In genomic region chr3:48989796-48990635, GRCh38 we compare ENCODE assay signal across 1 cellular context.
TF ChIP-seq lines count a peak whose summit lies in the region.

A gene with protein sequence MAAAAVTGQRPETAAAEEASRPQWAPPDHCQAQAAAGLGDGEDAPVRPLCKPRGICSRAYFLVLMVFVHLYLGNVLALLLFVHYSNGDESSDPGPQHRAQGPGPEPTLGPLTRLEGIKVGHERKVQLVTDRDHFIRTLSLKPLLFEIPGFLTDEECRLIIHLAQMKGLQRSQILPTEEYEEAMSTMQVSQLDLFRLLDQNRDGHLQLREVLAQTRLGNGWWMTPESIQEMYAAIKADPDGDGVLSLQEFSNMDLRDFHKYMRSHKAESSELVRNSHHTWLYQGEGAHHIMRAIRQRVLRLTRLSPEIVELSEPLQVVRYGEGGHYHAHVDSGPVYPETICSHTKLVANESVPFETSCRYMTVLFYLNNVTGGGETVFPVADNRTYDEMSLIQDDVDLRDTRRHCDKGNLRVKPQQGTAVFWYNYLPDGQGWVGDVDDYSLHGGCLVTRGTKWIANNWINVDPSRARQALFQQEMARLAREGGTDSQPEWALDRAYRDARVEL (plus strand): TSS chr3:48990241. CDS start chr3:48990257, 16 bp downstream.

TF ChIP-seq in K562, 482 proteins besides CTCF, POLR2A, EP300 and RAD21 (continued from another document and continues in another):
- TF ChIP-seq, protein P1, sequence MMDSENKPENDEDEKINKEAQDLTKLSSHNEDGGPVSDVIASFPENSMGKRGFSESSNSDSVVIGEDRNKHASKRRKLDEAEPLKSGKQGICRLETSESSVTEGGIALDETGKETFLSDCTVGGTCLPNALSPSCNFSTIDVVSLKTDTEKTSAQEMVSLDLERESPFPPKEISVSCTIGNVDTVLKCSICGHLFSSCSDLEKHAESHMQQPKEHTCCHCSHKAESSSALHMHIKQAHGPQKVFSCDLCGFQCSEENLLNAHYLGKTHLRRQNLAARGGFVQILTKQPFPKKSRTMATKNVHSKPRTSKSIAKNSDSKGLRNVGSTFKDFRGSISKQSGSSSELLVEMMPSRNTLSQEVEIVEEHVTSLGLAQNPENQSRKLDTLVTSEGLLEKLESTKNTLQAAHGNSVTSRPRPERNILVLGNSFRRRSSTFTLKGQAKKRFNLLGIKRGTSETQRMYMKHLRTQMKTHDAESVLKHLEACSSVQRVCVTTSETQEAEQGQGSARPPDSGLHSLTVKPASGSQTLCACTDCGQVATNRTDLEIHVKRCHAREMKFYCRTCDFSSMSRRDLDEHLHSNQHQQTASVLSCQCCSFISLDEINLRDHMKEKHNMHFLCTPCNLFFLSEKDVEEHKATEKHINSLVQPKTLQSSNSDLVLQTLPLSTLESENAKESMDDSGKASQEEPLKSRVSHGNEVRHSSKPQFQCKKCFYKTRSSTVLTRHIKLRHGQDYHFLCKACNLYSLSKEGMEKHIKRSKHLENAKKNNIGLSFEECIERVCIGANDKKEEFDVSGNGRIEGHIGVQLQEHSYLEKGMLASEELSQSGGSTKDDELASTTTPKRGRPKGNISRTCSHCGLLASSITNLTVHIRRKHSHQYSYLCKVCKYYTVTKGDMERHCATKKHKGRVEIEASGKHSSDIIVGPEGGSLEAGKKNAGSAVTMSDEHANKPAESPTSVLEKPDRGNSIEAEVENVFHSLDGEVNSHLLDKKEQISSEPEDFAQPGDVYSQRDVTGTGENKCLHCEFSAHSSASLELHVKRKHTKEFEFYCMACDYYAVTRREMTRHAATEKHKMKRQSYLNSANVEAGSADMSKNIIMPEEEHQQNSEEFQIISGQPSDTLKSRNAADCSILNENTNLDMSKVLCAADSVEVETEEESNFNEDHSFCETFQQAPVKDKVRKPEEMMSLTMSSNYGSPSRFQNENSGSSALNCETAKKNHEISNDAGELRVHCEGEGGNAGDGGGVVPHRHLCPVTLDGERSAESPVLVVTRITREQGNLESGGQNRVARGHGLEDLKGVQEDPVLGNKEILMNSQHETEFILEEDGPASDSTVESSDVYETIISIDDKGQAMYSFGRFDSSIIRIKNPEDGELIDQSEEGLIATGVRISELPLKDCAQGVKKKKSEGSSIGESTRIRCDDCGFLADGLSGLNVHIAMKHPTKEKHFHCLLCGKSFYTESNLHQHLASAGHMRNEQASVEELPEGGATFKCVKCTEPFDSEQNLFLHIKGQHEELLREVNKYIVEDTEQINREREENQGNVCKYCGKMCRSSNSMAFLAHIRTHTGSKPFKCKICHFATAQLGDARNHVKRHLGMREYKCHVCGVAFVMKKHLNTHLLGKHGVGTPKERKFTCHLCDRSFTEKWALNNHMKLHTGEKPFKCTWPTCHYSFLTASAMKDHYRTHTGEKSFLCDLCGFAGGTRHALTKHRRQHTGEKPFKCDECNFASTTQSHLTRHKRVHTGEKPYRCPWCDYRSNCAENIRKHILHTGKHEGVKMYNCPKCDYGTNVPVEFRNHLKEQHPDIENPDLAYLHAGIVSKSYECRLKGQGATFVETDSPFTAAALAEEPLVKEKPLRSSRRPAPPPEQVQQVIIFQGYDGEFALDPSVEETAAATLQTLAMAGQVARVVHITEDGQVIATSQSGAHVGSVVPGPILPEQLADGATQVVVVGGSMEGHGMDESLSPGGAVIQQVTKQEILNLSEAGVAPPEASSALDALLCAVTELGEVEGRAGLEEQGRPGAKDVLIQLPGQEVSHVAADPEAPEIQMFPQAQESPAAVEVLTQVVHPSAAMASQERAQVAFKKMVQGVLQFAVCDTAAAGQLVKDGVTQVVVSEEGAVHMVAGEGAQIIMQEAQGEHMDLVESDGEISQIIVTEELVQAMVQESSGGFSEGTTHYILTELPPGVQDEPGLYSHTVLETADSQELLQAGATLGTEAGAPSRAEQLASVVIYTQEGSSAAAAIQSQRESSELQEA (IDR thresholded peaks at IDR 0.05; ENCODE audit: low read depth), result no peak
- TF ChIP-seq HOMEZ (CRISPR knock-in tag; IDR thresholded peaks at IDR 0.05) (no peak), SMAD3 (CRISPR knock-in tag; conservative IDR thresholded peaks at IDR 0.05) (no peak), HNRNPL (IDR thresholded peaks at IDR 0.05; ENCODE audit: low read depth, low read length) (no peak), ZBTB12 (CRISPR knock-in tag; IDR thresholded peaks at IDR 0.05) (no peak), TARDBP (IDR thresholded peaks at IDR 0.05) (no peak), SOX6 (IDR thresholded peaks at IDR 0.05) (no peak), FOXA3 (CRISPR knock-in tag; conservative IDR thresholded peaks at IDR 0.05 in 1 of 2, IDR thresholded peaks at IDR 0.05 in 1 of 2) (no peak), ZBTB8A (IDR thresholded peaks at IDR 0.05; ENCODE audit: partially characterized antibody) (no peak), PREB (CRISPR knock-in tag; IDR thresholded peaks at IDR 0.05) (no peak), MXI1 (IDR thresholded peaks at IDR 0.05; ENCODE audit: low read depth, low read length) (no peak), ZNF311 (CRISPR knock-in tag; IDR thresholded peaks at IDR 0.05) (no peak), CBFA2T3 (IDR thresholded peaks at IDR 0.05) (peak; percentile 49), ZNF655 (CRISPR knock-in tag; IDR thresholded peaks at IDR 0.05) (no peak), POLR2AphosphoS2 (IDR thresholded peaks at IDR 0.05; ENCODE audit: low read length) (no peak), ZNF785 (CRISPR knock-in tag; IDR thresholded peaks at IDR 0.05) (no peak), BRD9 (IDR thresholded peaks at IDR 0.05; ENCODE audit: low read depth, partially characterized antibody) (no peak), BHLHE40 (IDR thresholded peaks at IDR 0.05; ENCODE audit: low read length) (no peak), NFE2 (IDR thresholded peaks at IDR 0.05; ENCODE audit: low read depth) (peak; percentile 70; the same call in 1 of the 2 replicates), ZNF224 (CRISPR knock-in tag; IDR thresholded peaks at IDR 0.05) (no peak), ZBTB1 (CRISPR knock-in tag; IDR thresholded peaks at IDR 0.05; ENCODE audit: borderline replicate concordance, low read depth) (no peak), BRCA1 (IDR thresholded peaks at IDR 0.05) (no peak), BRCA1 (CRISPR knock-in tag; IDR thresholded peaks at IDR 0.05) (no peak), ZNF551 (CRISPR knock-in tag; IDR thresholded peaks at IDR 0.05) (no peak), JUNB (CRISPR knock-in tag; conservative IDR thresholded peaks at IDR 0.05) (no peak), GTF2E2 (tag; IDR thresholded peaks at IDR 0.05) (no peak), HDAC8 (tag; IDR thresholded peaks at IDR 0.05) (no peak), HDAC1 (IDR thresholded peaks at IDR 0.05) (no peak; a peak in 1 of 4 replicates), PHB (CRISPR knock-in tag; IDR thresholded peaks at IDR 0.05) (no peak), SRSF7 (optimal IDR thresholded peaks at IDR 0.05; ENCODE audit: low read depth, low read length) (no peak), HMGN3 (IDR thresholded peaks at IDR 0.05; ENCODE audit: borderline replicate concordance, extremely low read depth, insufficient read length, low read depth, low read length) (peak; percentile 88), BCOR (IDR thresholded peaks at IDR 0.05) (no peak)
- TF ChIP-seq, protein P2, sequence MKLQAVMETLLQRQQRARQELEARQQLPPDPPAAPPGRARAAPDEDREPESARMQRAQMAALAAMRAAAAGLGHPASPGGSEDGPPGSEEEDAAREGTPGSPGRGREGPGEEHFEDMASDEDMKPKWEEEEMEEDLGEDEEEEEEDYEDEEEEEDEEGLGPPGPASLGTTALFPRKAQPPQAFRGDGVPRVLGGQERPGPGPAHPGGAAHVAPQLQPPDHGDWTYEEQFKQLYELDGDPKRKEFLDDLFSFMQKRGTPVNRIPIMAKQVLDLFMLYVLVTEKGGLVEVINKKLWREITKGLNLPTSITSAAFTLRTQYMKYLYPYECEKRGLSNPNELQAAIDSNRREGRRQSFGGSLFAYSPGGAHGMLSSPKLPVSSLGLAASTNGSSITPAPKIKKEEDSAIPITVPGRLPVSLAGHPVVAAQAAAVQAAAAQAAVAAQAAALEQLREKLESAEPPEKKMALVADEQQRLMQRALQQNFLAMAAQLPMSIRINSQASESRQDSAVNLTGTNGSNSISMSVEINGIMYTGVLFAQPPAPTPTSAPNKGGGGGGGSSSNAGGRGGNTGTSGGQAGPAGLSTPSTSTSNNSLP (IDR thresholded peaks at IDR 0.05; ENCODE audit: borderline replicate concordance, low read depth, low read length), result no peak
- TF ChIP-seq, protein P3, sequence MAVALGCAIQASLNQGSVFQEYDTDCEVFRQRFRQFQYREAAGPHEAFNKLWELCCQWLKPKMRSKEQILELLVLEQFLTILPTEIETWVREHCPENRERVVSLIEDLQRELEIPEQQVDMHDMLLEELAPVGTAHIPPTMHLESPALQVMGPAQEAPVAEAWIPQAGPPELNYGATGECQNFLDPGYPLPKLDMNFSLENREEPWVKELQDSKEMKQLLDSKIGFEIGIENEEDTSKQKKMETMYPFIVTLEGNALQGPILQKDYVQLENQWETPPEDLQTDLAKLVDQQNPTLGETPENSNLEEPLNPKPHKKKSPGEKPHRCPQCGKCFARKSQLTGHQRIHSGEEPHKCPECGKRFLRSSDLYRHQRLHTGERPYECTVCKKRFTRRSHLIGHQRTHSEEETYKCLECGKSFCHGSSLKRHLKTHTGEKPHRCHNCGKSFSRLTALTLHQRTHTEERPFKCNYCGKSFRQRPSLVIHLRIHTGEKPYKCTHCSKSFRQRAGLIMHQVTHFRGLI (CRISPR knock-in tag; IDR thresholded peaks at IDR 0.05), result no peak
- TF ChIP-seq, protein P4, sequence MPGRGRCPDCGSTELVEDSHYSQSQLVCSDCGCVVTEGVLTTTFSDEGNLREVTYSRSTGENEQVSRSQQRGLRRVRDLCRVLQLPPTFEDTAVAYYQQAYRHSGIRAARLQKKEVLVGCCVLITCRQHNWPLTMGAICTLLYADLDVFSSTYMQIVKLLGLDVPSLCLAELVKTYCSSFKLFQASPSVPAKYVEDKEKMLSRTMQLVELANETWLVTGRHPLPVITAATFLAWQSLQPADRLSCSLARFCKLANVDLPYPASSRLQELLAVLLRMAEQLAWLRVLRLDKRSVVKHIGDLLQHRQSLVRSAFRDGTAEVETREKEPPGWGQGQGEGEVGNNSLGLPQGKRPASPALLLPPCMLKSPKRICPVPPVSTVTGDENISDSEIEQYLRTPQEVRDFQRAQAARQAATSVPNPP (IDR thresholded peaks at IDR 0.05; ENCODE audit: borderline replicate concordance, insufficient read depth, insufficient read length), result no peak
- TF ChIP-seq, protein P5, sequence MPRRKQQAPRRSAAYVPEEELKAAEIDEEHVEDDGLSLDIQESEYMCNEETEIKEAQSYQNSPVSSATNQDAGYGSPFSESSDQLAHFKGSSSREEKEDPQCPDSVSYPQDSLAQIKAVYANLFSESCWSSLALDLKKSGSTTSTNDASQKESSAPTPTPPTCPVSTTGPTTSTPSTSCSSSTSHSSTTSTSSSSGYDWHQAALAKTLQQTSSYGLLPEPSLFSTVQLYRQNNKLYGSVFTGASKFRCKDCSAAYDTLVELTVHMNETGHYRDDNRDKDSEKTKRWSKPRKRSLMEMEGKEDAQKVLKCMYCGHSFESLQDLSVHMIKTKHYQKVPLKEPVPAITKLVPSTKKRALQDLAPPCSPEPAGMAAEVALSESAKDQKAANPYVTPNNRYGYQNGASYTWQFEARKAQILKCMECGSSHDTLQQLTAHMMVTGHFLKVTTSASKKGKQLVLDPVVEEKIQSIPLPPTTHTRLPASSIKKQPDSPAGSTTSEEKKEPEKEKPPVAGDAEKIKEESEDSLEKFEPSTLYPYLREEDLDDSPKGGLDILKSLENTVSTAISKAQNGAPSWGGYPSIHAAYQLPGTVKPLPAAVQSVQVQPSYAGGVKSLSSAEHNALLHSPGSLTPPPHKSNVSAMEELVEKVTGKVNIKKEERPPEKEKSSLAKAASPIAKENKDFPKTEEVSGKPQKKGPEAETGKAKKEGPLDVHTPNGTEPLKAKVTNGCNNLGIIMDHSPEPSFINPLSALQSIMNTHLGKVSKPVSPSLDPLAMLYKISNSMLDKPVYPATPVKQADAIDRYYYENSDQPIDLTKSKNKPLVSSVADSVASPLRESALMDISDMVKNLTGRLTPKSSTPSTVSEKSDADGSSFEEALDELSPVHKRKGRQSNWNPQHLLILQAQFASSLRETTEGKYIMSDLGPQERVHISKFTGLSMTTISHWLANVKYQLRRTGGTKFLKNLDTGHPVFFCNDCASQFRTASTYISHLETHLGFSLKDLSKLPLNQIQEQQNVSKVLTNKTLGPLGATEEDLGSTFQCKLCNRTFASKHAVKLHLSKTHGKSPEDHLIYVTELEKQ (CRISPR knock-in tag; IDR thresholded peaks at IDR 0.05), result no peak
